ENCODE assay signal across 1 cellular context in genomic region chr20:2103454-2104153, GRCh38.
TF ChIP-seq lines count a peak whose summit lies in the region.

No MANE protein-coding gene starts in this region.

TF ChIP-seq in IMR-90, 13 proteins besides CTCF, POLR2A, EP300 and RAD21 (continued from another document):
- TF ChIP-seq USF2 (IDR thresholded peaks at IDR 0.05; ENCODE audit: low read depth, low read length): no peak
- TF ChIP-seq RFX5 (IDR thresholded peaks at IDR 0.05; ENCODE audit: low read depth, low read length): no peak
- TF ChIP-seq CEBPB (IDR thresholded peaks at IDR 0.05; ENCODE audit: low read depth, low read length): no peak
- TF ChIP-seq BHLHE40 (IDR thresholded peaks at IDR 0.05; ENCODE audit: low read depth, low read length): no peak
